ENCODE assay signal across 34 cellular contexts in genomic region chr11:34460335-34460734, GRCh38. TPM values are rescaled to one million over a fixed set of nuclear protein-coding genes. Genes with fewer than 3 reads are reported as not detected.
"Had no signal": no experiment of that assay in that cellular context is flagged by ENCODE, and none has a peak within 500 bp of the region (broad histone marks: within the 10 kb centered on the region; RNA-seq: fewer than 3 reads in every experiment).

No MANE protein-coding gene starts in this region.

- H3K27me3 ChIP-seq: ascending aorta, cardiac muscle cell had no signal

- H3K4me3 ChIP-seq: ascending aorta, cardiac muscle cell had no signal

- DNase-seq: activated B cell treated with CpG ODN at 0.5 μM for 24 hours; activated CD4-positive, alpha-beta memory T cell treated with anti-CD3 and anti-CD28 coated beads, Interleukin-2, amount 10 ng/mL, durations not matched to agents 7 days and 5 days; activated CD4-positive, alpha-beta T cell treated with anti-CD3 and anti-CD28 coated beads for 1 hour; activated CD4-positive, alpha-beta T cell treated with anti-CD3 and anti-CD28 coated beads for 36 hours; activated CD4-positive, alpha-beta T cell treated with anti-CD3 and anti-CD28 coated beads for 48 hours; activated CD4-positive, alpha-beta T cell treated with anti-CD3 and anti-CD28 coated beads, Interleukin-2, amount 10 ng/mL, durations not matched to agents 7 days and 5 days; activated CD4-positive, alpha-beta T cell treated with anti-CD3 and anti-CD28 coated beads, Interleukin-2, amount 50 U/mL, for 48 hours; activated CD8-positive, alpha-beta memory T cell treated with anti-CD3 and anti-CD28 coated beads for 24 hours; activated CD8-positive, alpha-beta memory T cell treated with anti-CD3 and anti-CD28 coated beads, Interleukin-2, amount 10 ng/mL, durations not matched to agents 7 days and 5 days; activated CD8-positive, alpha-beta memory T cell treated with anti-CD3 and anti-CD28 coated beads, Interleukin-2, amount 50 U/mL, for 48 hours; activated CD8-positive, alpha-beta T cell treated with anti-CD3 and anti-CD28 coated beads, Interleukin-2, amount 10 ng/mL, durations not matched to agents 7 days and 5 days; activated effector memory CD4-positive, alpha-beta T cell treated with Interleukin-2 at 50 U/mL for 16 hours; activated gamma-delta T cell; activated naive CD4-positive, alpha-beta T cell treated with anti-CD3 and anti-CD28 coated beads, Interleukin-2, amount 10 ng/mL, durations not matched to agents 7 days and 5 days; activated naive CD4-positive, alpha-beta T cell treated with Interleukin-2 at 50 U/mL for 16 hours; activated naive CD8-positive, alpha-beta T cell treated with anti-CD3 and anti-CD28 coated beads, Interleukin-2, amount 10 ng/mL, durations not matched to agents 7 days and 5 days; activated naive CD8-positive, alpha-beta T cell treated with anti-CD3 and anti-CD28 coated beads, Interleukin-2, amount 50 U/mL, for 24 hours; activated T-cell treated with anti-CD3 and anti-CD28 coated beads, Interleukin-2, amount 50 U/mL, for 24 hours; activated T-cell treated with anti-CD3 and anti-CD28 coated beads, Interleukin-2, amount 50 U/mL, for 48 hours; amygdala; central memory CD4-positive, alpha-beta T cell; T-helper 1 cell; T-helper 2 cell; T-helper 9 cell had no signal

- H3K27me3 Mint-ChIP-seq: activated B cell treated with CpG ODN at 0.5 μM for 24 hours; activated CD4-positive, alpha-beta memory T cell treated with anti-CD3 and anti-CD28 coated beads, Interleukin-2, amount 10 ng/mL, durations not matched to agents 7 days and 5 days; activated CD4-positive, alpha-beta T cell treated with anti-CD3 and anti-CD28 coated beads for 36 hours; activated CD4-positive, alpha-beta T cell treated with anti-CD3 and anti-CD28 coated beads, Interleukin-2, amount 10 ng/mL, durations not matched to agents 7 days and 5 days; activated CD8-positive, alpha-beta memory T cell treated with anti-CD3 and anti-CD28 coated beads, Interleukin-2, amount 10 ng/mL, durations not matched to agents 7 days and 5 days; activated naive CD4-positive, alpha-beta T cell treated with anti-CD3 and anti-CD28 coated beads, Interleukin-2, amount 10 ng/mL, durations not matched to agents 7 days and 5 days; activated naive CD4-positive, alpha-beta T cell treated with anti-CD3 and anti-CD28 coated beads, Interleukin-2, amount 50 U/mL, for 24 hours; activated naive CD8-positive, alpha-beta T cell; activated naive CD8-positive, alpha-beta T cell treated with anti-CD3 and anti-CD28 coated beads, Interleukin-2, amount 10 ng/mL, durations not matched to agents 7 days and 5 days; activated naive CD8-positive, alpha-beta T cell treated with anti-CD3 and anti-CD28 coated beads, Interleukin-2, amount 50 U/mL, for 24 hours; activated T-cell treated with anti-CD3 and anti-CD28 coated beads, Interleukin-2, amount 50 U/mL, for 24 hours had no signal

- H3K27ac ChIP-seq: ascending aorta, cardiac muscle cell, VCaP had no signal

- H3K27ac Mint-ChIP-seq: activated B cell treated with CpG ODN at 0.5 μM for 24 hours; activated CD4-positive, alpha-beta memory T cell treated with anti-CD3 and anti-CD28 coated beads, Interleukin-2, amount 10 ng/mL, durations not matched to agents 7 days and 5 days; activated CD4-positive, alpha-beta T cell treated with anti-CD3 and anti-CD28 coated beads for 36 hours; activated CD4-positive, alpha-beta T cell treated with anti-CD3 and anti-CD28 coated beads, Interleukin-2, amount 10 ng/mL, durations not matched to agents 7 days and 5 days; activated CD8-positive, alpha-beta memory T cell treated with anti-CD3 and anti-CD28 coated beads, Interleukin-2, amount 10 ng/mL, durations not matched to agents 7 days and 5 days; activated CD8-positive, alpha-beta T cell treated with anti-CD3 and anti-CD28 coated beads, Interleukin-2, amount 10 ng/mL, durations not matched to agents 7 days and 5 days; activated naive CD4-positive, alpha-beta T cell treated with anti-CD3 and anti-CD28 coated beads, Interleukin-2, amount 10 ng/mL, durations not matched to agents 7 days and 5 days; activated naive CD4-positive, alpha-beta T cell treated with anti-CD3 and anti-CD28 coated beads, Interleukin-2, amount 50 U/mL, for 24 hours; activated naive CD8-positive, alpha-beta T cell; activated naive CD8-positive, alpha-beta T cell treated with anti-CD3 and anti-CD28 coated beads, Interleukin-2, amount 10 ng/mL, durations not matched to agents 7 days and 5 days; activated naive CD8-positive, alpha-beta T cell treated with anti-CD3 and anti-CD28 coated beads, Interleukin-2, amount 50 U/mL, for 24 hours; activated T-cell treated with anti-CD3 and anti-CD28 coated beads, Interleukin-2, amount 50 U/mL, for 24 hours; activated T-helper 2 cell treated with anti-CD3 and anti-CD28 coated beads, Interferon-gamma antibody, Interleukin-2, Interleukin-4, amounts not matched to agents 10 μg/mL and 5 μg/mL and 100 μg/mL, durations not matched to agents 14 hours and 24 hours and 36 hours; brain; T-helper 1 cell treated with Interleukin-12 subunit alpha and Interleukin-12 subunit beta and Interleukin-4 antibody, amounts not matched to agents 30 μg/mL and 1 μg/mL, for 36 hours; T-helper 2 cell treated with Interferon-gamma antibody and Interleukin-4, amounts not matched to agents 5 μg/mL and 100 μg/mL, for 36 hours had no signal

- H3K4me1 Mint-ChIP-seq: activated B cell treated with CpG ODN at 0.5 μM for 24 hours; activated CD8-positive, alpha-beta memory T cell treated with anti-CD3 and anti-CD28 coated beads, Interleukin-2, amount 10 ng/mL, durations not matched to agents 7 days and 5 days; activated naive CD4-positive, alpha-beta T cell treated with anti-CD3 and anti-CD28 coated beads, Interleukin-2, amount 50 U/mL, for 24 hours; activated naive CD8-positive, alpha-beta T cell treated with anti-CD3 and anti-CD28 coated beads, Interleukin-2, amount 50 U/mL, for 24 hours; brain had no signal

- H3K36me3 Mint-ChIP-seq: brain had no signal

- H3K4me3 Mint-ChIP-seq: activated B cell treated with CpG ODN at 0.5 μM for 24 hours; activated CD4-positive, alpha-beta memory T cell treated with anti-CD3 and anti-CD28 coated beads, Interleukin-2, amount 10 ng/mL, durations not matched to agents 7 days and 5 days; activated CD4-positive, alpha-beta T cell treated with anti-CD3 and anti-CD28 coated beads for 36 hours; activated CD4-positive, alpha-beta T cell treated with anti-CD3 and anti-CD28 coated beads, Interleukin-2, amount 10 ng/mL, durations not matched to agents 7 days and 5 days; activated CD8-positive, alpha-beta memory T cell treated with anti-CD3 and anti-CD28 coated beads, Interleukin-2, amount 10 ng/mL, durations not matched to agents 7 days and 5 days; activated CD8-positive, alpha-beta T cell treated with anti-CD3 and anti-CD28 coated beads, Interleukin-2, amount 10 ng/mL, durations not matched to agents 7 days and 5 days; activated naive CD4-positive, alpha-beta T cell treated with anti-CD3 and anti-CD28 coated beads, Interleukin-2, amount 10 ng/mL, durations not matched to agents 7 days and 5 days; activated naive CD4-positive, alpha-beta T cell treated with anti-CD3 and anti-CD28 coated beads, Interleukin-2, amount 50 U/mL, for 24 hours; activated naive CD8-positive, alpha-beta T cell; activated naive CD8-positive, alpha-beta T cell treated with anti-CD3 and anti-CD28 coated beads, Interleukin-2, amount 10 ng/mL, durations not matched to agents 7 days and 5 days; activated naive CD8-positive, alpha-beta T cell treated with anti-CD3 and anti-CD28 coated beads, Interleukin-2, amount 50 U/mL, for 24 hours; activated T-cell treated with anti-CD3 and anti-CD28 coated beads, Interleukin-2, amount 50 U/mL, for 24 hours; brain; T-helper 1 cell treated with Interleukin-12 subunit alpha and Interleukin-12 subunit beta and Interleukin-4 antibody, amounts not matched to agents 30 μg/mL and 1 μg/mL, for 36 hours; T-helper 2 cell treated with Interferon-gamma antibody and Interleukin-4, amounts not matched to agents 5 μg/mL and 100 μg/mL, for 36 hours had no signal

- H3K4me1 ChIP-seq: ascending aorta had no signal

- H3K9me3 ChIP-seq: ascending aorta had no signal

- ATAC-seq: activated CD4-positive, alpha-beta T cell treated with anti-CD3 and anti-CD28 coated beads for 36 hours; activated CD8-positive, alpha-beta memory T cell treated with anti-CD3 and anti-CD28 coated beads, Interleukin-2, amount 10 ng/mL, durations not matched to agents 7 days and 5 days; activated CD8-positive, alpha-beta T cell treated with anti-CD3 and anti-CD28 coated beads, Interleukin-2, amount 10 ng/mL, durations not matched to agents 7 days and 5 days; activated naive CD8-positive, alpha-beta T cell treated with anti-CD3 and anti-CD28 coated beads, Interleukin-2, amount 50 U/mL, for 24 hours had no signal

- H3K9me3 Mint-ChIP-seq: activated B cell treated with CpG ODN at 0.5 μM for 24 hours; activated CD4-positive, alpha-beta memory T cell treated with anti-CD3 and anti-CD28 coated beads, Interleukin-2, amount 10 ng/mL, durations not matched to agents 7 days and 5 days; activated CD4-positive, alpha-beta T cell treated with anti-CD3 and anti-CD28 coated beads, Interleukin-2, amount 10 ng/mL, durations not matched to agents 7 days and 5 days; activated naive CD4-positive, alpha-beta T cell treated with anti-CD3 and anti-CD28 coated beads, Interleukin-2, amount 10 ng/mL, durations not matched to agents 7 days and 5 days; activated naive CD4-positive, alpha-beta T cell treated with anti-CD3 and anti-CD28 coated beads, Interleukin-2, amount 50 U/mL, for 24 hours; activated naive CD8-positive, alpha-beta T cell treated with anti-CD3 and anti-CD28 coated beads, Interleukin-2, amount 10 ng/mL, durations not matched to agents 7 days and 5 days; activated naive CD8-positive, alpha-beta T cell treated with anti-CD3 and anti-CD28 coated beads, Interleukin-2, amount 50 U/mL, for 24 hours; activated T-cell treated with anti-CD3 and anti-CD28 coated beads, Interleukin-2, amount 50 U/mL, for 24 hours; activated T-helper 2 cell treated with anti-CD3 and anti-CD28 coated beads, Interferon-gamma antibody, Interleukin-2, Interleukin-4, amounts not matched to agents 10 μg/mL and 5 μg/mL and 100 μg/mL, durations not matched to agents 14 hours and 24 hours and 36 hours; T-helper 1 cell treated with Interleukin-12 subunit alpha and Interleukin-12 subunit beta and Interleukin-4 antibody, amounts not matched to agents 30 μg/mL and 1 μg/mL, for 36 hours; T-helper 2 cell treated with Interferon-gamma antibody and Interleukin-4, amounts not matched to agents 5 μg/mL and 100 μg/mL, for 36 hours had no signal

RNA-seq across cellular contexts. Expression of gene ELF5, which starts 53.3 kb away (rescaled TPM):
- total RNA-seq: activated B cell treated with CpG ODN at 0.5 μM for 24 hours; activated CD4-positive, alpha-beta memory T cell treated with anti-CD3 and anti-CD28 coated beads, Interleukin-2, amount 10 ng/mL, durations not matched to agents 7 days and 5 days; activated CD4-positive, alpha-beta T cell treated with anti-CD3 and anti-CD28 coated beads for 36 hours; activated CD4-positive, alpha-beta T cell treated with anti-CD3 and anti-CD28 coated beads, Interleukin-2, amount 10 ng/mL, durations not matched to agents 7 days and 5 days; activated CD8-positive, alpha-beta memory T cell treated with anti-CD3 and anti-CD28 coated beads, Interleukin-2, amount 10 ng/mL, durations not matched to agents 7 days and 5 days; activated CD8-positive, alpha-beta T cell treated with anti-CD3 and anti-CD28 coated beads, Interleukin-2, amount 10 ng/mL, durations not matched to agents 7 days and 5 days; activated naive CD8-positive, alpha-beta T cell treated with anti-CD3 and anti-CD28 coated beads, Interleukin-2, amount 10 ng/mL, durations not matched to agents 7 days and 5 days; activated T-helper 2 cell treated with anti-CD3 and anti-CD28 coated beads, Interferon-gamma antibody, Interleukin-2, Interleukin-4, amounts not matched to agents 10 μg/mL and 5 μg/mL and 100 μg/mL, durations not matched to agents 14 hours and 24 hours and 36 hours; ascending aorta; cardiac muscle cell; cerebellum had no signal
